Comparison of ENCODE assay signal across 15 cellular contexts in the genomic region with DNA sequence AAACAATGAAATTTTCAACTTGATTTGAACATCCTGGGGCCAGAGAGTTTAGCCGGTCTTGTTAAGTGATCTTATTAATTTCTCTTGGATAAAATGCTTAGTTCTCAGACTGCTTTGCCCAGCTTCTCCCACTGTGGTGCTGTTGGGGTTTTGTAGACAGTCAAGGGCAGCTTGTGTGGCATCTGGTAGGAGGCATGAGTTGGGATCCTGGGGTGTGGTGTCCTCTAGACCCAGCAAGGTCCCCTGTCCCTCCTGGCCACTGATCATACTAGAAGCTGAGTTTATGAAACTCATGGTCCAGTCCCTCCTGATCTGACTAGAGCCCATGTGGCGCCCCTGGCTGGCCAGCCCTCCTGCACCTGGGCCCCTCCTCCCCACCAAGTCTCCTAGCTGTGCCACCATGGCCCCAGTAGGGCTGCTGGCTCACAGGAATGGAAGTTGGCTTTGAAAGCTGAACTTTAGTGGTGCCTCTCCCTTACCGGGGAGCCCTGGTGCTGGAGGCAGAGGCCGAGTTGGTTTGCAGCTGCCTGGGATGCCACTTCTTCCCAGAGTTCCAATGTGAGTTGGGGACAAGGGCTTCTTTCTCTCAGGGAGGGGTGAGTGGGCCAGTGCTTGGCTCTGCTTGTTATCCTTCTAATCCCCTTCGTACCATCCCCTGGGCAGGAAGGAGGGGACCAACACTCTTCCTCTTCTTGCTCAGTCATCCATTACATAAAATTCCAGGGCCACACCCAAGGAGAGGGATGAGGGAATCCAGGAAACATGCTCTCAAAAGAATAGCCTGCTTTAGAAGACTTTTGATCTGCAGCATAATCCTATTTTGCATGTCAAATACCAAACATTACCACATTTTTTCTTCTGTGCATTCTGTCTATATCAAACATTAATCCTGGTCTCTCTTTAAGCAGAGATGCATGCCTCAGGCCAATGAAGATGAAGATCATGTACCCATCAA. TPM values are rescaled to one million over a fixed set of nuclear protein-coding genes. Genes with fewer than 3 reads are reported as not detected.
DNase-seq lines count a peak whose midpoint lies in the region; ATAC-seq and TF ChIP-seq lines count a peak whose summit lies in the region.
"Had no signal": no experiment of that assay in that cellular context is flagged by ENCODE, and none has a peak within 500 bp of the region (broad histone marks: within the 10 kb centered on the region; RNA-seq: fewer than 3 reads in every experiment).

No MANE protein-coding gene starts in this region.

- H3K9me3 Mint-ChIP-seq in HFFc6 (no peaks in the 10 kb centered on the region), neural progenitor cell (peaks cover 2% of the 10 kb centered on the region)
- H3K9me3 Mint-ChIP-seq: central memory CD8-positive, alpha-beta T cell had no signal

- H4K20me1 ChIP-seq in neural progenitor cell (ENCODE audit: low read depth), result no peaks in the 10 kb centered on the region

- no peaks in the 10 kb centered on the region for H3K79me2 ChIP-seq in neural progenitor cell (ENCODE audit: low read depth)

- H2AFZ ChIP-seq in neural progenitor cell (replicated peaks), result no peak overlapping the region

- DNase-seq in A172 (ENCODE audit: low spot score) (peak; percentile 16), HFFc6 (no peak), epithelial cell of esophagus (ENCODE audit: low read depth) (peak; percentile 28), neural progenitor cell (ENCODE audit: low spot score) (no peak), GM13977 (ENCODE audit: low spot score) (no peak), NCI-H2081 (lab: John Stamatoyannopoulos, UW) (no peak)
- DNase-seq in activated CD4-positive, CD25-positive, alpha-beta regulatory T cell treated with anti-CD3 and anti-CD28 coated beads, Interleukin-2, amount 50 U/mL, for 72 hours, result no peak
- DNase-seq: NCI-H2029 treated with DMSO at 0.1 percent for 48 hours had no signal

- no peak overlapping the region for H3K4me2 ChIP-seq in neural progenitor cell

- no peak overlapping the region for H3K27ac ChIP-seq in neural progenitor cell

- H3K36me3 Mint-ChIP-seq in HFFc6 (ENCODE audit: low read depth) (no peaks in the 10 kb centered on the region), neural progenitor cell (no peaks in the 10 kb centered on the region)

- H3K27me3 Mint-ChIP-seq in HFFc6 (ENCODE audit: insufficient read depth) (peaks cover 2% of the 10 kb centered on the region; the same call in 1 of the 2 replicates), neural progenitor cell (ENCODE audit: insufficient read depth, low read depth) (peaks cover 6% of the 10 kb centered on the region)
- H3K27me3 Mint-ChIP-seq: central memory CD8-positive, alpha-beta T cell had no signal

- H3K9me3 ChIP-seq in neural progenitor cell (ENCODE audit: low read depth), result no peaks in the 10 kb centered on the region
- H3K9me3 ChIP-seq: ovary, upper lobe of left lung had no signal

- no peak for ATAC-seq in GM19455 (IDR thresholded peaks at IDR 0.05; ENCODE audit: unreplicated experiment)

- no peak overlapping the region for H3K4me3 ChIP-seq in epithelial cell of esophagus (ENCODE audit: low read length)
- no peak overlapping the region for H3K4me3 ChIP-seq in neural progenitor cell
- H3K4me3 ChIP-seq: lung, ovary, upper lobe of left lung had no signal

- H3K27me3 ChIP-seq in neural progenitor cell, result peaks cover 7% of the 10 kb centered on the region
- H3K27me3 ChIP-seq: ovary, upper lobe of left lung had no signal

- H3F3A ChIP-seq in neural progenitor cell (ENCODE audit: low read depth), result no peaks in the 10 kb centered on the region

- H3K4me1 ChIP-seq in neural progenitor cell, result peaks cover 14% of the 10 kb centered on the region

- H3K4me1 Mint-ChIP-seq in HFFc6 (ENCODE audit: low read depth) (peaks cover 38% of the 10 kb centered on the region), neural progenitor cell (peaks cover 19% of the 10 kb centered on the region)

- no peak for TF ChIP-seq CTCF in HFFc6 (IDR thresholded peaks at IDR 0.05)
- no peak for TF ChIP-seq CTCF in epithelial cell of esophagus (IDR thresholded peaks at IDR 0.05; ENCODE audit: insufficient read depth, low read depth, low read length, missing control alignments)
- no peak for TF ChIP-seq CTCF in neural progenitor cell (IDR thresholded peaks at IDR 0.05)
- no peak for TF ChIP-seq CTCF in GM13977 (IDR thresholded peaks at IDR 0.05; ENCODE audit: extremely low read depth, insufficient read depth, missing control alignments)

- no peak overlapping the region for H3K4me3 Mint-ChIP-seq in HFFc6
- no peak overlapping the region for H3K4me3 Mint-ChIP-seq in neural progenitor cell
- H3K4me3 Mint-ChIP-seq: activated naive CD8-positive, alpha-beta T cell; central memory CD8-positive, alpha-beta T cell had no signal

- no peaks in the 10 kb centered on the region for H3K36me3 ChIP-seq in neural progenitor cell
- H3K36me3 ChIP-seq: ovary, upper lobe of left lung had no signal

- H3K9ac ChIP-seq in neural progenitor cell, result no peak overlapping the region

- H3K27ac Mint-ChIP-seq in HFFc6 (peak overlapping the region; percentile 76), neural progenitor cell (peak overlapping the region; percentile 1)
- H3K27ac Mint-ChIP-seq: activated naive CD8-positive, alpha-beta T cell had no signal

- in situ Hi-C loops in GM13977 (cut with MboI; ENCODE audit: low pct_unique_long_range_greater_than_20kb, low sequenced_read_pairs, unreplicated experiment), result no loop called here

RNA-seq across cellular contexts. Expression of a gene that starts 37.5 kb away (rescaled TPM):
- not detected in 2 replicates for total RNA-seq in A172 (2014; rRNA removed; shearing (Covaris generic))
- under 1 TPM in 4 of 6 experiments, not detected in 2; 0.30 to 0.58 (median 0.47) TPM for total RNA-seq in HFFc6 (2021; fragmentation: NEBNext Ultra II Directional; extraction: Animal tissue kit (Norgen Biotek cat#: 25700))
- total RNA-seq in neural progenitor cell (ENCODE audit: low replicate concordance), result 0.77 and 2.8 TPM in 2 replicates
- total RNA-seq: LHCN-M2 had no signal

Comparison
In these comparisons a context has a peak if more than half of its experiments do, and no peak if none do; other contexts are left out.
1. DNase-seq: peak in A172 (single experiment) and epithelial cell of esophagus (single experiment); none in HFFc6 (single experiment), neural progenitor cell (single experiment), activated CD4-positive, CD25-positive, alpha-beta regulatory T cell treated with anti-CD3 and anti-CD28 coated beads, Interleukin-2, amount 50 U/mL, for 72 hours (single experiment), GM13977 (single experiment) and NCI-H2081 (0 of 2).